ENCODE assay signal across 17 cellular contexts in genomic region chr17:37068266-37068665, GRCh38.
DNase-seq lines count a peak whose midpoint lies in the region; ATAC-seq, FAIRE-seq and TF ChIP-seq lines count a peak whose summit lies in the region.
"Had no signal": no experiment of that assay in that cellular context is flagged by ENCODE, and none has a peak within 500 bp of the region (broad histone marks: within the 10 kb centered on the region; RNA-seq: fewer than 3 reads in every experiment).

No MANE protein-coding gene starts in this region.

- peak overlapping the region; percentile 90; the same call in 1 of the 2 replicates for H2BK20ac ChIP-seq in H1 (ENCODE audit: low read length)

- no peaks in the 10 kb centered on the region for H3K27me3 ChIP-seq in NT2/D1 (ENCODE audit: insufficient read depth, insufficient read length)
- no peaks in the 10 kb centered on the region; a peak in 1 of 7 replicates for H3K27me3 ChIP-seq in H1 (replicated peaks in 1 of 4; ENCODE audit: control insufficient read depth in 3 of 4, extremely low read depth in 1 of 4, insufficient read depth in 3 of 4, low read length in 3 of 4)
- peaks cover 19% of the 10 kb centered on the region for H3K27me3 ChIP-seq in lower lobe of right lung (ENCODE audit: low read depth)
- H3K27me3 ChIP-seq: MG63 had no signal

- no peak overlapping the region for H3K23ac ChIP-seq in H1 (ENCODE audit: insufficient read length)

- no peaks in the 10 kb centered on the region; the same call in 1 of the 2 replicates for H3K23me2 ChIP-seq in H1 (ENCODE audit: low read depth, low read length)

- no peak overlapping the region for H2BK15ac ChIP-seq in H1 (ENCODE audit: low read length)

- H2AFZ ChIP-seq in H1 (ENCODE audit: low read length), result no peak overlapping the region

- H3K27ac ChIP-seq in H1 (ENCODE audit: low read depth, low read length) (no peak overlapping the region), lower lobe of right lung (no peak overlapping the region)
- H3K27ac ChIP-seq: sigmoid colon had no signal

- no peak overlapping the region for H3K14ac ChIP-seq in H1 (ENCODE audit: insufficient read length)

- no peaks in the 10 kb centered on the region for H3K79me2 ChIP-seq in H1 (ENCODE audit: control insufficient read depth in 1 of 2, insufficient read depth in 2 of 2, low read length in 2 of 2)

- FAIRE-seq in H1 (lab: Jason Lieb, UNC), result no peak
- FAIRE-seq: GM18507 had no signal

- H3K4ac ChIP-seq in H1 (replicated peaks; ENCODE audit: insufficient read length, low read depth, low read length), result peak overlapping the region; percentile 8

- peaks cover 6% of the 10 kb centered on the region for H3K4me1 Mint-ChIP-seq in stimulated activated effector memory CD8-positive, alpha-beta T cell treated with anti-CD3 and anti-CD28 coated beads, Interleukin-12 subunit alpha, Interleukin-12 subunit beta, amount 100 ng/mL, for 72 hours

- H3K4me1 ChIP-seq in NT2/D1 (ENCODE audit: insufficient read depth, insufficient read length) (peaks cover 12% of the 10 kb centered on the region), H1 (replicated peaks in 1 of 4; ENCODE audit: control insufficient read depth in 3 of 4, insufficient read depth in 4 of 4, low read length in 3 of 4) (peaks cover 21 to 42% (median 37%) of the 10 kb centered on the region in 4 experiments), lower lobe of right lung (no peaks in the 10 kb centered on the region)
- H3K4me1 ChIP-seq: sigmoid colon had no signal

- no peak for TF ChIP-seq POLR2A in H1 (IDR thresholded peaks at IDR 0.05; ENCODE audit: control extremely low read depth in 1 of 2, low read depth in 2 of 2, low read length in 2 of 2)

- H3K4me2 ChIP-seq in H1 (ENCODE audit: insufficient read depth in 1 of 2, low read depth in 2 of 2, low read length in 2 of 2), result no peak overlapping the region

- H3K9me3 ChIP-seq in NT2/D1 (ENCODE audit: insufficient read depth, low read length) (no peaks in the 10 kb centered on the region), H1 (ENCODE audit: insufficient read depth in 2 of 2, low read depth in 1 of 2, low read length in 1 of 2) (no peaks in the 10 kb centered on the region), lower lobe of right lung (no peaks in the 10 kb centered on the region)
- H3K9me3 ChIP-seq: MG63, sigmoid colon had no signal

- H2BK120ac ChIP-seq in H1 (replicated peaks; ENCODE audit: low read depth, low read length), result peak overlapping the region; percentile 96

- peak overlapping the region; percentile 21 for H3K9ac ChIP-seq in NT2/D1 (ENCODE audit: insufficient read length, low read depth)
- no peak overlapping the region for H3K9ac ChIP-seq in H1 (replicated peaks in 1 of 4; ENCODE audit: extremely low read depth in 1 of 4, low read depth in 3 of 4, low read length in 3 of 4)

- H3K9me3 Mint-ChIP-seq in stimulated activated effector memory CD8-positive, alpha-beta T cell treated with anti-CD3 and anti-CD28 coated beads, Interleukin-12 subunit alpha, Interleukin-12 subunit beta, amount 100 ng/mL, for 72 hours, result no peaks in the 10 kb centered on the region
- H3K9me3 Mint-ChIP-seq: activated T-helper 2 cell treated with anti-CD3 and anti-CD28 coated beads, Interferon-gamma antibody, Interleukin-2, Interleukin-4, amounts not matched to agents 10 μg/mL and 5 μg/mL and 100 μg/mL, durations not matched to agents 14 hours and 24 hours and 36 hours; effector memory CD8-positive, alpha-beta T cell had no signal

- intact Hi-C loops in lower lobe of right lung (cut with DNase I), result no loop called here

- H3K36me3 Mint-ChIP-seq in stimulated activated effector memory CD8-positive, alpha-beta T cell treated with anti-CD3 and anti-CD28 coated beads, Interleukin-12 subunit alpha, Interleukin-12 subunit beta, amount 100 ng/mL, for 72 hours, result no peaks in the 10 kb centered on the region
- H3K36me3 Mint-ChIP-seq: CD14-positive monocyte had no signal

- peak overlapping the region; percentile 39 for H4K5ac ChIP-seq in H1 (ENCODE audit: insufficient read length, low read depth, low read length)

- CTCF ChIA-PET in H1 (lab: Charles Lee; ENCODE audit: partially characterized antibody), result interaction anchor here (0.8 to 2.1 kb wide), 11 partner anchors 13 to 439 kb away, joined by 3 to 14 read pairs (median 4); no protein-coding TSS in a partner anchor

- no peak for TF ChIP-seq EP300 in H1 (IDR thresholded peaks at IDR 0.05; ENCODE audit: borderline replicate concordance in 1 of 2, low read depth in 2 of 2, low read length in 2 of 2)

- H3K18ac ChIP-seq in H1 (ENCODE audit: extremely low read depth, low read length), result peak overlapping the region; percentile 84; the same call in 1 of the 2 replicates

- peak overlapping the region; percentile 86; the same call in 1 of the 2 replicates for H2BK5ac ChIP-seq in H1 (ENCODE audit: low read depth, low read length)

- no peak for TF ChIP-seq RAD21 in H1 (IDR thresholded peaks at IDR 0.05 in 1 of 2, conservative IDR thresholded peaks at IDR 0.05 in 1 of 2; ENCODE audit: low read depth in 2 of 2, low read length in 2 of 2)

- DNase-seq in NT2/D1 (ENCODE audit: low read depth, low spot score), result no peak
- DNase-seq in H1 (ENCODE audit: low read depth in 1 of 2, low spot score in 2 of 2), result no peak
- no peak for DNase-seq in lower lobe of right lung
- DNase-seq in stimulated activated effector memory CD8-positive, alpha-beta T cell treated with anti-CD3 and anti-CD28 coated beads, Interleukin-12 subunit alpha, Interleukin-12 subunit beta, amount 100 ng/mL, for 72 hours (ENCODE audit: low spot score in 2 of 2), result no peak
- DNase-seq in NCI-H1694 (lab: John Stamatoyannopoulos, UW), result no peak
- no peak for DNase-seq in activated CD4-positive, alpha-beta T cell treated with anti-CD3 and anti-CD28 coated beads for 4 hours
- DNase-seq: central memory CD4-positive, alpha-beta T cell; effector memory CD8-positive, alpha-beta T cell; foreskin melanocyte; NCI-H1930; NCI-H524 treated with DMSO at 0.1 percent for 48 hours had no signal

- H2BK12ac ChIP-seq in H1 (ENCODE audit: low read depth, low read length), result peak overlapping the region; percentile 95; the same call in 1 of the 2 replicates

- POLR2A ChIA-PET in H1 (lab: Charles Lee; ENCODE audit: partially characterized antibody), result interaction anchor here (0.8 to 1.6 kb wide), 3 partner anchors 14 to 16 kb away, joined by 3 to 5 read pairs (median 4); no protein-coding TSS in a partner anchor

- H3K4me3 ChIP-seq in NT2/D1 (ENCODE audit: insufficient read length, low read depth), result no peak overlapping the region
- no peak overlapping the region for H3K4me3 ChIP-seq in H1 (ENCODE audit: extremely low read depth in 1 of 4, insufficient read depth in 2 of 4, low read depth in 3 of 4, low read length in 4 of 4)
- H3K4me3 ChIP-seq in lower lobe of right lung, result no peak overlapping the region
- H3K4me3 ChIP-seq: MG63, sigmoid colon had no signal

- 85% methylated on average over 10 of the region's 10 CpGs; no CpG with 5 or more reads in 1 of the 2 experiments for WGBS in H1 (ENCODE audit: extremely low coverage in 1 of 2, insufficient coverage in 1 of 2, insufficient read length in 1 of 2, insufficient replicate concordance in 2 of 2, low coverage in 1 of 2, low lambda C conversion rate in 2 of 2, missing lambda C conversion rate in 1 of 2), 2 experiments

- no peak for TF ChIP-seq CTCF in H1 (IDR thresholded peaks at IDR 0.05; ENCODE audit: control extremely low read depth in 1 of 3, insufficient read depth in 1 of 3, low read depth in 1 of 3, low read length in 3 of 3)
- TF ChIP-seq CTCF in lower lobe of right lung (IDR thresholded peaks at IDR 0.05), result no peak

- H3K27ac Mint-ChIP-seq in stimulated activated effector memory CD8-positive, alpha-beta T cell treated with anti-CD3 and anti-CD28 coated beads, Interleukin-12 subunit alpha, Interleukin-12 subunit beta, amount 100 ng/mL, for 72 hours, result peak overlapping the region; percentile 43
- H3K27ac Mint-ChIP-seq: activated T-helper 2 cell treated with anti-CD3 and anti-CD28 coated beads, Interferon-gamma antibody, Interleukin-2, Interleukin-4, amounts not matched to agents 10 μg/mL and 5 μg/mL and 100 μg/mL, durations not matched to agents 14 hours and 24 hours and 36 hours; CD14-positive monocyte had no signal

- H3K56ac ChIP-seq in H1 (replicated peaks; ENCODE audit: insufficient read length, low read depth, low read length), result peak overlapping the region; percentile 17

- no peak overlapping the region for H2AK5ac ChIP-seq in H1 (ENCODE audit: low read depth, low read length)

- H4K91ac ChIP-seq in H1 (replicated peaks; ENCODE audit: insufficient read length, low read length), result peak overlapping the region; percentile 92

- ATAC-seq in lower lobe of right lung (peak; percentile 36 to 41), GM18517 (IDR thresholded peaks at IDR 0.05; ENCODE audit: unreplicated experiment) (no peak)
- no peak for ATAC-seq in stimulated activated effector memory CD8-positive, alpha-beta T cell treated with anti-CD3 and anti-CD28 coated beads, Interleukin-12 subunit alpha, Interleukin-12 subunit beta, amount 100 ng/mL, for 72 hours
- ATAC-seq: effector memory CD8-positive, alpha-beta T cell had no signal

- H4K20me1 ChIP-seq in H1 (replicated peaks in 1 of 2; ENCODE audit: control insufficient read depth in 1 of 2, insufficient read depth in 2 of 2, low read length in 2 of 2), result no peaks in the 10 kb centered on the region

- no peak overlapping the region for H3K4me3 Mint-ChIP-seq in stimulated activated effector memory CD8-positive, alpha-beta T cell treated with anti-CD3 and anti-CD28 coated beads, Interleukin-12 subunit alpha, Interleukin-12 subunit beta, amount 100 ng/mL, for 72 hours
- H3K4me3 Mint-ChIP-seq: effector memory CD8-positive, alpha-beta T cell had no signal

- peak overlapping the region; percentile 91; the same call in 1 of the 2 replicates for H4K8ac ChIP-seq in H1 (ENCODE audit: extremely low read depth, insufficient read depth, low read length)

- no peaks in the 10 kb centered on the region for H3K79me1 ChIP-seq in H1 (ENCODE audit: low read depth, low read length)

- no peaks in the 10 kb centered on the region for H3K36me3 ChIP-seq in NT2/D1 (ENCODE audit: insufficient read depth, insufficient read length, low read length)
- H3K36me3 ChIP-seq in H1 (ENCODE audit: control insufficient read depth in 2 of 4, insufficient read depth in 4 of 4, low read length in 3 of 4), result no peaks in the 10 kb centered on the region
- H3K36me3 ChIP-seq in lower lobe of right lung, result no peaks in the 10 kb centered on the region
- H3K36me3 ChIP-seq: MG63, sigmoid colon had no signal

TF ChIP-seq in H1, 55 proteins besides CTCF, POLR2A, EP300 and RAD21 (continues in another document):
- TF ChIP-seq KDM1A (IDR thresholded peaks at IDR 0.05; ENCODE audit: borderline replicate concordance, low read length) (no peak), JUND (IDR thresholded peaks at IDR 0.05; ENCODE audit: low read length) (no peak), BACH1 (IDR thresholded peaks at IDR 0.05; ENCODE audit: low read length) (no peak), BRCA1 (IDR thresholded peaks at IDR 0.05; ENCODE audit: low read depth, low read length) (no peak), SIRT6 (IDR thresholded peaks at IDR 0.05; ENCODE audit: low read length) (no peak), TCF12 (IDR thresholded peaks at IDR 0.05; ENCODE audit: low read depth, low read length) (no peak), SIX5 (IDR thresholded peaks at IDR 0.05; ENCODE audit: low read depth, low read length) (no peak)

Comparison
In these comparisons a context has a peak if more than half of its experiments do, and no peak if none do; other contexts are left out.
1. ATAC-seq: peak in lower lobe of right lung (2 of 2); none in stimulated activated effector memory CD8-positive, alpha-beta T cell treated with anti-CD3 and anti-CD28 coated beads, Interleukin-12 subunit alpha, Interleukin-12 subunit beta, amount 100 ng/mL, for 72 hours (single experiment) and GM18517 (single experiment).